ENCODE assay signal across 9 cellular contexts in genomic region chr1:225655509-225656258, GRCh38. TPM values are rescaled to one million over a fixed set of nuclear protein-coding genes. Genes with fewer than 3 reads are reported as not detected.
A peak's percentile ranks its signal among the peaks of the same experiment; 100 is the strongest.
DNase-seq lines count a peak whose midpoint lies in the region; ATAC-seq and TF ChIP-seq lines count a peak whose summit lies in the region.
"Had no signal": no experiment of that assay in that cellular context is flagged by ENCODE, and none has a peak within 500 bp of the region (broad histone marks: within the 10 kb centered on the region; RNA-seq: fewer than 3 reads in every experiment).

No MANE protein-coding gene starts in this region.

- H3K4me1 ChIP-seq in right atrium auricular region: peaks cover 0 to 17% of the 10 kb centered on the region in 2 donors
- H3K4me1 ChIP-seq in stomach: peaks cover 8 to 42% (median 24%) of the 10 kb centered on the region in 4 donors

- no peak for TF ChIP-seq POLR2A in stomach (IDR thresholded peaks at IDR 0.05)

- H3K4me3 Mint-ChIP-seq in activated B cell treated with CpG ODN at 0.5 μM for 24 hours: peak overlapping the region; percentile 1
- no peak overlapping the region for H3K4me3 Mint-ChIP-seq in stimulated activated naive B cell treated with anti-CD40 and anti-IgM and Interleukin-4, amounts not matched to agents 10 μg/mL and 1 μg/mL and 100 μg/mL, for 72 hours

- H3K36me3 ChIP-seq in right atrium auricular region (no peaks in the 10 kb centered on the region), stomach (no peaks in the 10 kb centered on the region)
- H3K36me3 ChIP-seq: HAP-1 had no signal

- intact Hi-C loops in activated B cell treated with CpG ODN at 0.5 μM for 24 hours (cut with micrococcal nuclease): loop anchor here (10.0 kb wide), 2 partner anchors 101 to 269 kb away; partner anchors contain the start of gene PYCR2
- intact Hi-C loops in stomach (cut with DNase I; ENCODE audit: low total_unique reads): no loop called here

- peak overlapping the region; percentile 99 for H3K27ac ChIP-seq in right atrium auricular region
- H3K27ac ChIP-seq in stomach: peak overlapping the region in 4 of 5 donors; percentile 93 to 99 (median 98)

- H3K9me3 ChIP-seq in right atrium auricular region: no peaks in the 10 kb centered on the region
- H3K9me3 ChIP-seq in stomach: no peaks in the 10 kb centered on the region
- H3K9me3 ChIP-seq: HAP-1 had no signal

- H3K9me3 Mint-ChIP-seq in activated B cell treated with CpG ODN at 0.5 μM for 24 hours: no peaks in the 10 kb centered on the region
- H3K9me3 Mint-ChIP-seq in stimulated activated naive B cell treated with anti-CD40 and anti-IgM and Interleukin-4, amounts not matched to agents 10 μg/mL and 1 μg/mL and 100 μg/mL, for 72 hours: no peaks in the 10 kb centered on the region

- ATAC-seq in activated B cell treated with CpG ODN at 0.5 μM for 24 hours (ENCODE audit: low read depth): no peak
- no peak for ATAC-seq in stimulated activated naive B cell treated with anti-CD40 and anti-IgM and Interleukin-4, amounts not matched to agents 10 μg/mL and 1 μg/mL and 100 μg/mL, for 72 hours (replicated peaks)

- no peak for TF ChIP-seq EP300 in stomach (IDR thresholded peaks at IDR 0.05)

- no peak for TF ChIP-seq CTCF in HFF-Myc (IDR thresholded peaks at IDR 0.05; ENCODE audit: low read depth, low read length, missing control alignments)
- no peak for TF ChIP-seq CTCF in activated B cell treated with CpG ODN at 0.5 μM for 24 hours (IDR thresholded peaks at IDR 0.05)
- no peak for TF ChIP-seq CTCF in right atrium auricular region (IDR thresholded peaks at IDR 0.05)
- no peak for TF ChIP-seq CTCF in stomach (IDR thresholded peaks at IDR 0.05)

- 40 to 61% (median 59%) methylated on average over 4 of the region's 4 CpGs for WGBS in stomach, 5 donors

- H3K27me3 ChIP-seq in right atrium auricular region (no peaks in the 10 kb centered on the region), stomach (no peaks in the 10 kb centered on the region)

- POLR2A ChIA-PET in activated B cell treated with CpG ODN at 0.5 μM for 24 hours (lab: Charles Lee): interaction anchor here (0.7 kb wide), 1 partner anchor 122 kb away, joined by 3 read pairs; no protein-coding TSS in a partner anchor

- H3K36me3 Mint-ChIP-seq in activated B cell treated with CpG ODN at 0.5 μM for 24 hours (ENCODE audit: low read depth): peaks cover 5% of the 10 kb centered on the region
- H3K36me3 Mint-ChIP-seq in stimulated activated naive B cell treated with anti-CD40 and anti-IgM and Interleukin-4, amounts not matched to agents 10 μg/mL and 1 μg/mL and 100 μg/mL, for 72 hours: peaks cover 0 to 6% of the 10 kb centered on the region in 2 donors

- peaks cover 9% of the 10 kb centered on the region for H3K27me3 Mint-ChIP-seq in activated B cell treated with CpG ODN at 0.5 μM for 24 hours
- peaks cover 0 to 6% of the 10 kb centered on the region in 2 donors for H3K27me3 Mint-ChIP-seq in stimulated activated naive B cell treated with anti-CD40 and anti-IgM and Interleukin-4, amounts not matched to agents 10 μg/mL and 1 μg/mL and 100 μg/mL, for 72 hours

- CTCF ChIA-PET in activated B cell treated with CpG ODN at 0.5 μM for 24 hours (lab: Charles Lee): interaction anchor here (1.0 to 1.3 kb wide), 2 partner anchors 103 to 181 kb away, joined by 3 read pairs; no protein-coding TSS in a partner anchor

- DNase-seq in AG08395 (ENCODE audit: low spot score) (peak; percentile 81), HFF-Myc (ENCODE audit: extremely low read depth, low read depth) (peak; percentile 92), activated B cell treated with CpG ODN at 0.5 μM for 24 hours (no peak), right atrium auricular region (ENCODE audit: low spot score) (peak; percentile 69), stomach (peak; percentile 48), AML-193 (lab: John Stamatoyannopoulos, UW) (no peak)
- no peak for DNase-seq in activated CD4-positive, alpha-beta T cell treated with anti-CD3 and anti-CD28 coated beads for 4 hours
- DNase-seq in stimulated activated naive B cell treated with anti-CD40 and anti-IgM and Interleukin-4, amounts not matched to agents 10 μg/mL and 1 μg/mL and 100 μg/mL, for 72 hours: no peak

- H3K27ac Mint-ChIP-seq in activated B cell treated with CpG ODN at 0.5 μM for 24 hours: no peak overlapping the region
- no peak overlapping the region for H3K27ac Mint-ChIP-seq in stimulated activated naive B cell treated with anti-CD40 and anti-IgM and Interleukin-4, amounts not matched to agents 10 μg/mL and 1 μg/mL and 100 μg/mL, for 72 hours

- H3K4me3 ChIP-seq in HFF-Myc (replicated peaks; ENCODE audit: low read depth, low read length) (no peak overlapping the region), right atrium auricular region (no peak overlapping the region), stomach (no peak overlapping the region)
- H3K4me3 ChIP-seq: HAP-1 had no signal

- H3K4me1 Mint-ChIP-seq in activated B cell treated with CpG ODN at 0.5 μM for 24 hours: peaks cover 34% of the 10 kb centered on the region
- H3K4me1 Mint-ChIP-seq in stimulated activated naive B cell treated with anti-CD40 and anti-IgM and Interleukin-4, amounts not matched to agents 10 μg/mL and 1 μg/mL and 100 μg/mL, for 72 hours: peaks cover 12 to 25% of the 10 kb centered on the region in 2 donors

RNA-seq across cellular contexts. Expression of gene ENAH, which starts 2.8 kb away (rescaled TPM):
- 1.2 and 1.4 TPM in 2 replicates for total RNA-seq in activated B cell treated with CpG ODN at 0.5 μM for 24 hours
- 10 to 100 TPM; 50.5 to 59.5 TPM for total RNA-seq in right atrium auricular region
- total RNA-seq in stomach: 100 to 1,000 TPM in 4 of 5 donors, 10 to 100 TPM in 1; 70.1 to 186 (median 154) TPM
- 10 to 100 TPM in 2 of 3 donors, 1 to 10 TPM in 1; 8.5 to 40.9 (median 38.5) TPM for polyA plus RNA-seq in stomach

Comparison
In these comparisons a context has a peak if more than half of its experiments do, and no peak if none do; other contexts are left out.
1. DNase-seq: peak in AG08395 (single experiment), HFF-Myc (single experiment), right atrium auricular region (single experiment) and stomach (single experiment); none in activated B cell treated with CpG ODN at 0.5 μM for 24 hours (single experiment), activated CD4-positive, alpha-beta T cell treated with anti-CD3 and anti-CD28 coated beads for 4 hours (0 of 2), AML-193 (0 of 2) and stimulated activated naive B cell treated with anti-CD40 and anti-IgM and Interleukin-4, amounts not matched to agents 10 μg/mL and 1 μg/mL and 100 μg/mL, for 72 hours (single experiment).
2. RNA of gene ENAH, which starts 2.8 kb away (total RNA-seq): 70.1 to 186 TPM in stomach and 50.5 to 59.5 TPM in right atrium auricular region; 1.2 to 1.4 TPM in activated B cell treated with CpG ODN at 0.5 μM for 24 hours; every median in the first group is over 10 times any median in the second.